Comparison of ENCODE assay signal across 25 cellular contexts in the genomic region with DNA sequence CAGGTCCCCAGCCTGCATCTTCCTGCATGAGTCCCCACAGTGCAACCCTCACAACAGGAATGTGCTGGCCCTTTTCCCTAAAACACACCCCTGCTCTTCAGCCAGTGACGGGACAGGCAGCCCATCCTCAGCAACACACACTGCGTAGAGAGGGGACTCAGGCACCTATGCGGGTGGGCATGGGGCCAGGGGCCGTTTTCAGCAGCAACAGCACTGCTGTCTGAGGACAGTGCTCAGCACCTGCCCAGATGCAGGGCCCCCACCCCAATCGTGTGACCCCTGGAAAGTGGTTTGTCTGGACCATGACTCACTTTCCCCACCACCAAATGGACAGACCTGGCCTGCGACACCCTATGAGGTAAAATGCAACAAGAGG. TPM values are rescaled to one million over a fixed set of nuclear protein-coding genes. Genes with fewer than 3 reads are reported as not detected.
DNase-seq lines count a peak whose midpoint lies in the region; ATAC-seq, FAIRE-seq and TF ChIP-seq lines count a peak whose summit lies in the region.
"Had no signal": no experiment of that assay in that cellular context is flagged by ENCODE, and none has a peak within 500 bp of the region (broad histone marks: within the 10 kb centered on the region; RNA-seq: fewer than 3 reads in every experiment).

No MANE protein-coding gene starts in this region.

- ATAC-seq in activated CD8-positive, alpha-beta memory T cell treated with anti-CD3 and anti-CD28 coated beads, Interleukin-2, amount 10 ng/mL, durations not matched to agents 7 days and 5 days: no peak
- ATAC-seq in pancreas (no peak), thoracic aorta (ENCODE audit: insufficient number of reproducible peaks, low FRiP score, low read depth) (no peak), GM18867 (IDR thresholded peaks at IDR 0.05; ENCODE audit: unreplicated experiment) (no peak)
- ATAC-seq: SK-N-SH treated with all-trans-retinoic acid at 6 μM for 48 hours had no signal

- H3K4me3 Mint-ChIP-seq in activated CD8-positive, alpha-beta memory T cell treated with anti-CD3 and anti-CD28 coated beads, Interleukin-2, amount 10 ng/mL, durations not matched to agents 7 days and 5 days: no peak overlapping the region
- H3K4me3 Mint-ChIP-seq in dendritic cell treated with granulocyte-macrophage colony-stimulating factor and Interleukin-4, amounts not matched to agents 40 ng/mL and 50 ng/mL, for 4 days: no peak overlapping the region
- H3K4me3 Mint-ChIP-seq: activated B cell treated with CpG ODN at 0.5 μM for 24 hours, naive B cell had no signal

- peaks cover 21% of the 10 kb centered on the region for H3K4me1 Mint-ChIP-seq in activated CD8-positive, alpha-beta memory T cell treated with anti-CD3 and anti-CD28 coated beads, Interleukin-2, amount 10 ng/mL, durations not matched to agents 7 days and 5 days
- peaks cover 67% of the 10 kb centered on the region for H3K4me1 Mint-ChIP-seq in dendritic cell treated with granulocyte-macrophage colony-stimulating factor and Interleukin-4, amounts not matched to agents 40 ng/mL and 50 ng/mL, for 4 days (ENCODE audit: low read depth)

- CTCF ChIA-PET in activated CD8-positive, alpha-beta memory T cell treated with anti-CD3 and anti-CD28 coated beads, Interleukin-2, amount 10 ng/mL, durations not matched to agents 7 days and 5 days (lab: Charles Lee): interaction anchor here (1.2 kb wide), 3 partner anchors 16 to 40 kb away, joined by 3 to 4 read pairs (median 3); no protein-coding TSS in a partner anchor

- no peak for FAIRE-seq in pancreas (lab: Jason Lieb, UNC)
- FAIRE-seq: bronchial epithelial cell had no signal

- H3K9me3 ChIP-seq in pancreas (no peaks in the 10 kb centered on the region), thoracic aorta (no peaks in the 10 kb centered on the region)
- H3K9me3 ChIP-seq: testis had no signal

- no peak for TF ChIP-seq CTCF in pancreas (IDR thresholded peaks at IDR 0.05)
- TF ChIP-seq CTCF in thoracic aorta (IDR thresholded peaks at IDR 0.05): no peak

- H3K36me3 ChIP-seq in pancreas (peaks cover 0 to 7% (median 7%) of the 10 kb centered on the region in 3 donors), thoracic aorta (peaks cover 12% of the 10 kb centered on the region)

- H3K27ac ChIP-seq in pancreas (peak overlapping the region in 3 of 4 donors; percentile 74 to 78 (median 77)), thoracic aorta (peak overlapping the region; percentile 1 to 5)
- H3K27ac ChIP-seq: 22Rv1, KMS-11 had no signal

- peaks cover 8% of the 10 kb centered on the region for H3K36me3 Mint-ChIP-seq in activated CD8-positive, alpha-beta memory T cell treated with anti-CD3 and anti-CD28 coated beads, Interleukin-2, amount 10 ng/mL, durations not matched to agents 7 days and 5 days
- peaks cover 92% of the 10 kb centered on the region for H3K36me3 Mint-ChIP-seq in dendritic cell treated with granulocyte-macrophage colony-stimulating factor and Interleukin-4, amounts not matched to agents 40 ng/mL and 50 ng/mL, for 4 days (ENCODE audit: low read depth)

- peak overlapping the region; percentile 15 for H3K27ac Mint-ChIP-seq in activated CD8-positive, alpha-beta memory T cell treated with anti-CD3 and anti-CD28 coated beads, Interleukin-2, amount 10 ng/mL, durations not matched to agents 7 days and 5 days
- peak overlapping the region; percentile 76 for H3K27ac Mint-ChIP-seq in dendritic cell treated with granulocyte-macrophage colony-stimulating factor and Interleukin-4, amounts not matched to agents 40 ng/mL and 50 ng/mL, for 4 days
- H3K27ac Mint-ChIP-seq: activated B cell treated with CpG ODN at 0.5 μM for 24 hours had no signal

- H3K27me3 ChIP-seq in pancreas (no peaks in the 10 kb centered on the region), thoracic aorta (replicated peaks; ENCODE audit: insufficient read depth) (no peaks in the 10 kb centered on the region)
- H3K27me3 ChIP-seq: testis had no signal

- H3K9me3 Mint-ChIP-seq in activated CD8-positive, alpha-beta memory T cell treated with anti-CD3 and anti-CD28 coated beads, Interleukin-2, amount 10 ng/mL, durations not matched to agents 7 days and 5 days (ENCODE audit: low read depth): no peaks in the 10 kb centered on the region
- no peaks in the 10 kb centered on the region for H3K9me3 Mint-ChIP-seq in dendritic cell treated with granulocyte-macrophage colony-stimulating factor and Interleukin-4, amounts not matched to agents 40 ng/mL and 50 ng/mL, for 4 days
- H3K9me3 Mint-ChIP-seq: activated B cell treated with CpG ODN at 0.5 μM for 24 hours, naive B cell had no signal

- WGBS in pancreas, 2 donors: 76 to 77% methylated on average over 6 of the region's 6 CpGs

- no peaks in the 10 kb centered on the region for H3K27me3 Mint-ChIP-seq in activated CD8-positive, alpha-beta memory T cell treated with anti-CD3 and anti-CD28 coated beads, Interleukin-2, amount 10 ng/mL, durations not matched to agents 7 days and 5 days
- H3K27me3 Mint-ChIP-seq in dendritic cell treated with granulocyte-macrophage colony-stimulating factor and Interleukin-4, amounts not matched to agents 40 ng/mL and 50 ng/mL, for 4 days: no peaks in the 10 kb centered on the region
- H3K27me3 Mint-ChIP-seq: activated B cell treated with CpG ODN at 0.5 μM for 24 hours, naive B cell had no signal

- intact Hi-C loops in dendritic cell treated with granulocyte-macrophage colony-stimulating factor and Interleukin-4, amounts not matched to agents 40 ng/mL and 50 ng/mL, for 4 days (cut with micrococcal nuclease): loop anchor here (5.0 kb wide), 2 partner anchors 36 to 121 kb away; a partner anchor contains a TSS
- intact Hi-C loops in pancreas (cut with DNase I): loop anchor here in 1 of 3 donors (10.0 kb wide), 1 partner anchor 109 kb away; a partner anchor contains a TSS

- no peak overlapping the region for H3K4me3 ChIP-seq in pancreas
- no peak overlapping the region for H3K4me3 ChIP-seq in thoracic aorta
- H3K4me3 ChIP-seq: testis had no signal

- peaks cover 15 to 19% (median 17%) of the 10 kb centered on the region in 3 donors for H3K4me1 ChIP-seq in pancreas
- peaks cover 15 to 68% of the 10 kb centered on the region in 2 donors for H3K4me1 ChIP-seq in thoracic aorta (ENCODE audit: control insufficient read depth in 1 of 2, low read depth in 2 of 2)

- no peak for DNase-seq in activated CD8-positive, alpha-beta memory T cell treated with anti-CD3 and anti-CD28 coated beads, Interleukin-2, amount 10 ng/mL, durations not matched to agents 7 days and 5 days
- DNase-seq in activated CD8-positive, alpha-beta memory T cell treated with anti-CD3 and anti-CD28 coated beads for 24 hours: no peak
- DNase-seq in pancreas (peak in 1 of 6 donors; percentile 71), thoracic aorta (ENCODE audit: low spot score) (no peak), SIG-M5 treated with dmso at 0.1 percent for 504 hours (lab: John Stamatoyannopoulos, UW; ENCODE audit: unreplicated experiment) (no peak), pons (ENCODE audit: low spot score) (no peak)
- DNase-seq: activated B cell treated with CpG ODN at 0.5 μM for 24 hours; activated CD4-positive, alpha-beta T cell treated with anti-CD3 and anti-CD28 coated beads, Interleukin-2, amount 50 U/mL, for 4 hours; activated gamma-delta T cell treated with Interleukin-2 at 50 U/mL for 16 hours; AML-193; COR-L47; dermis blood vessel endothelial cell; DMS79; hippocampal formation; naive B cell; NCI-H2171 treated with DMSO at 0.1 percent for 48 hours; NCI-H526 treated with DMSO at 0.1 percent for 48 hours; RPMI8226; testis had no signal

RNA-seq across cellular contexts. Expression of a gene that starts 28.0 kb away (rescaled TPM):
- total RNA-seq in activated CD8-positive, alpha-beta memory T cell treated with anti-CD3 and anti-CD28 coated beads, Interleukin-2, amount 10 ng/mL, durations not matched to agents 7 days and 5 days: 10 to 100 TPM; 29.6 to 30.0 TPM
- total RNA-seq in pancreas: 10 to 100 TPM; 26.1 to 58.4 (median 44.7) TPM
- 100 to 1,000 TPM; 187 to 309 TPM for polyA plus RNA-seq in pancreas
- total RNA-seq in thoracic aorta: 100 to 1,000 TPM in 1 of 2 donors, 10 to 100 TPM in 1; 60.9 to 143 TPM

RNA-seq across cellular contexts. Expression of a gene that starts 46.8 kb away (rescaled TPM):
- 100 to 1,000 TPM; 197 to 247 TPM for total RNA-seq in activated CD8-positive, alpha-beta memory T cell treated with anti-CD3 and anti-CD28 coated beads, Interleukin-2, amount 10 ng/mL, durations not matched to agents 7 days and 5 days
- total RNA-seq in pancreas: 10 to 100 TPM; 20.5 to 33.8 (median 23.7) TPM
- polyA plus RNA-seq in pancreas: 100 to 1,000 TPM in 1 of 2 donors, 10 to 100 TPM in 1; 77.5 to 116 TPM
- 10 to 100 TPM; 87.7 to 94.9 TPM for total RNA-seq in thoracic aorta

RNA-seq across cellular contexts. Expression of a gene that starts 55.9 kb away (rescaled TPM):
- total RNA-seq in activated CD8-positive, alpha-beta memory T cell treated with anti-CD3 and anti-CD28 coated beads, Interleukin-2, amount 10 ng/mL, durations not matched to agents 7 days and 5 days: 10 to 100 TPM; 22.9 to 33.7 TPM
- total RNA-seq in pancreas (10 to 100 TPM in 1 of 6 donors, 1 to 10 TPM in 5; 5.8 to 10.5 (median 9.3) TPM), thoracic aorta (10 to 100 TPM; 28.3 to 35.0 TPM)
- 10 to 100 TPM; 10.3 to 13.4 TPM for polyA plus RNA-seq in pancreas
